In the genomic region with DNA sequence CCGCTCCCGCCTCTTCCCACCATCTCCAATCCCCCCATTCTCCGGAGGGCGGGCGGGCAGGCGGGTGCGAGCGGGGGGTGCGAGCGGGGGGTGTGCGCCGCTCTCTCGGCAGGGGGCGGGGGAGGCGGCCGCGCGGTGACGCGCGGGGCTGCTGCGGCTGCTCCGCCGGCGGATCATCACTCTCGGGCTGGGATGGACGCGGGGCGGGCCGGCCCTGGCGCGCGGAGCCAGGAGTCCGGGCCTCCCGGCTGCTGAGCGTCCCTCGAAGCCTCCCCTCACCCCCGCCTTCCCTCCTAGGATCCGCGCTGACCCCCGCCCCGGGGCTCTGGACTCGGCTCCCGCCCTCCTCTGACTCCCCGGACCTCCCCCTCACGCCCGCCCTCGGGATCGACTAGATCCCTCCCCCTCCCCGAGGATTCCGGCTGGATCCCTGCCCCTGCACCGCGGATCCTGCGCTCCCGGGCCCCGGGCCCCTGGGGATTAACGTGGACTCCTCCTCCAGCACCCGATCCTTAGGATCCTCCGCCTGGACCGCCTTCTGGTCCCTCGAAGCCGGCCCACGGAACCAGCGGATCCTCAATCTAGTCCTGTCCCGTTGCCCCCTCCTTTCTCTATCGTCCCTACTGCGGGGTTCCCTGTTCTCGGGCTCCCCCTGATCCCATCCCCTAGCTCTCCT, we compare ENCODE assay signal across 8 cellular contexts. TPM values are rescaled to one million over a fixed set of nuclear protein-coding genes. Genes with fewer than 3 reads are reported as not detected.
DNase-seq lines count a peak whose midpoint lies in the region; ATAC-seq and TF ChIP-seq lines count a peak whose summit lies in the region.

No MANE protein-coding gene starts in this region.

- H3K9me3 ChIP-seq in upper lobe of right lung = no peaks in the 10 kb centered on the region

- TF ChIP-seq CTCF in HL-60 (IDR thresholded peaks at IDR 0.05; ENCODE audit: insufficient read depth, low read length) (no peak), epithelial cell of esophagus (IDR thresholded peaks at IDR 0.05; ENCODE audit: insufficient read depth, low read depth, low read length, missing control alignments) (no peak), upper lobe of right lung (IDR thresholded peaks at IDR 0.05) (no peak)

- ATAC-seq in natural killer cell treated with Interleukin-12 subunit alpha and Interleukin-12 subunit beta and Interleukin-15 and Interleukin-18, amount 100 ng/mL, for 72 hours = peak; percentile 58 to 66
- peak; percentile 37 for ATAC-seq in upper lobe of right lung
- ATAC-seq in HG03457 (IDR thresholded peaks at IDR 0.05; ENCODE audit: unreplicated experiment) = no peak

- no peaks in the 10 kb centered on the region for H3K36me3 ChIP-seq in upper lobe of right lung

- peak overlapping the region; percentile 87 for H3K4me3 Mint-ChIP-seq in natural killer cell treated with Interleukin-12 subunit alpha and Interleukin-12 subunit beta and Interleukin-15 and Interleukin-18, amount 100 ng/mL, for 72 hours

- peak overlapping the region; percentile 79 to 93 for H3K27ac Mint-ChIP-seq in natural killer cell treated with Interleukin-12 subunit alpha and Interleukin-12 subunit beta and Interleukin-15 and Interleukin-18, amount 100 ng/mL, for 72 hours

- H3K4me1 ChIP-seq in upper lobe of right lung = peaks cover 10% of the 10 kb centered on the region

- no peak overlapping the region for H3K27ac ChIP-seq in HL-60 (replicated peaks)
- H3K27ac ChIP-seq in upper lobe of right lung = peak overlapping the region; percentile 63

- H3K27me3 Mint-ChIP-seq in natural killer cell treated with Interleukin-12 subunit alpha and Interleukin-12 subunit beta and Interleukin-15 and Interleukin-18, amount 100 ng/mL, for 72 hours = peaks cover 8 to 19% of the 10 kb centered on the region in 2 donors

- H3K4me3 ChIP-seq in HL-60 (replicated peaks; ENCODE audit: insufficient read depth, low read length) = peak overlapping the region; percentile 54
- peak overlapping the region; percentile 76 for H3K4me3 ChIP-seq in epithelial cell of esophagus (ENCODE audit: low read length)
- peak overlapping the region; percentile 64 for H3K4me3 ChIP-seq in upper lobe of right lung

- H3K36me3 Mint-ChIP-seq in natural killer cell treated with Interleukin-12 subunit alpha and Interleukin-12 subunit beta and Interleukin-15 and Interleukin-18, amount 100 ng/mL, for 72 hours = no peaks in the 10 kb centered on the region

- peaks cover 2% of the 10 kb centered on the region for H3K27me3 ChIP-seq in HL-60 (ENCODE audit: insufficient read depth, poor library complexity, severe bottlenecking)
- H3K27me3 ChIP-seq in upper lobe of right lung = no peaks in the 10 kb centered on the region

- DNase-seq in NCI-H748 treated with DMSO at 0.1 percent for 48 hours (lab: John Stamatoyannopoulos, UW) (peak; percentile 62), NCI-H748 (lab: John Stamatoyannopoulos, UW; ENCODE audit: unreplicated experiment) (no peak), HL-60 (ENCODE audit: low read depth in 1 of 2, low spot score in 1 of 2) (peak in 1 of 2 experiments; percentile 2), epithelial cell of esophagus (ENCODE audit: low read depth) (no peak), upper lobe of right lung (peak; percentile 82)
- DNase-seq in activated CD4-positive, alpha-beta T cell treated with anti-CD3 and anti-CD28 coated beads for 48 hours = peak; percentile 72
- DNase-seq in natural killer cell treated with Interleukin-12 subunit alpha and Interleukin-12 subunit beta and Interleukin-15 and Interleukin-18, amount 100 ng/mL, for 72 hours (ENCODE audit: low spot score) = no peak

- H3K4me1 Mint-ChIP-seq in natural killer cell treated with Interleukin-12 subunit alpha and Interleukin-12 subunit beta and Interleukin-15 and Interleukin-18, amount 100 ng/mL, for 72 hours (ENCODE audit: low read depth in 2 of 2) = peaks cover 13 to 21% of the 10 kb centered on the region in 2 donors

- intact Hi-C loops in upper lobe of right lung (cut with DNase I) = no loop called here

- no peaks in the 10 kb centered on the region for H3K9me3 Mint-ChIP-seq in natural killer cell treated with Interleukin-12 subunit alpha and Interleukin-12 subunit beta and Interleukin-15 and Interleukin-18, amount 100 ng/mL, for 72 hours

RNA-seq across cellular contexts. Expression of gene TMEM256, which starts 1.0 kb away (rescaled TPM):
- 10 to 100 TPM; 40.1 to 51.1 TPM for total RNA-seq in natural killer cell treated with Interleukin-12 subunit alpha and Interleukin-12 subunit beta and Interleukin-15 and Interleukin-18, amount 100 ng/mL, for 72 hours
- 45.2 TPM for total RNA-seq in upper lobe of right lung

RNA-seq across cellular contexts. Expression of gene NLGN2, which starts 2.8 kb away (rescaled TPM):
- total RNA-seq in natural killer cell treated with Interleukin-12 subunit alpha and Interleukin-12 subunit beta and Interleukin-15 and Interleukin-18, amount 100 ng/mL, for 72 hours = 1 to 10 TPM; 2.3 to 7.7 TPM
- total RNA-seq in upper lobe of right lung = 11.7 TPM

RNA-seq across cellular contexts. Expression of gene PLSCR3, which starts 10.6 kb away (rescaled TPM):
- 10 to 100 TPM; 32.2 to 48.4 TPM for total RNA-seq in natural killer cell treated with Interleukin-12 subunit alpha and Interleukin-12 subunit beta and Interleukin-15 and Interleukin-18, amount 100 ng/mL, for 72 hours
- total RNA-seq in upper lobe of right lung = 30.3 TPM

RNA-seq across cellular contexts. Expression of gene SPEM1, which starts 15.2 kb away (rescaled TPM):
- not detected for total RNA-seq in natural killer cell treated with Interleukin-12 subunit alpha and Interleukin-12 subunit beta and Interleukin-15 and Interleukin-18, amount 100 ng/mL, for 72 hours
- total RNA-seq in upper lobe of right lung = not detected

RNA-seq across cellular contexts. Expression of gene SPEM2, which starts 20.5 kb away (rescaled TPM):
- total RNA-seq in natural killer cell treated with Interleukin-12 subunit alpha and Interleukin-12 subunit beta and Interleukin-15 and Interleukin-18, amount 100 ng/mL, for 72 hours = not detected
- total RNA-seq in upper lobe of right lung = not detected

Comparison
In these comparisons a context has a peak if more than half of its experiments do, and no peak if none do; other contexts are left out.
1. DNase-seq: peak in NCI-H748 treated with DMSO at 0.1 percent for 48 hours (single experiment), activated CD4-positive, alpha-beta T cell treated with anti-CD3 and anti-CD28 coated beads for 48 hours (single experiment) and upper lobe of right lung (single experiment); none in NCI-H748 (single experiment), epithelial cell of esophagus (single experiment) and natural killer cell treated with Interleukin-12 subunit alpha and Interleukin-12 subunit beta and Interleukin-15 and Interleukin-18, amount 100 ng/mL, for 72 hours (single experiment).
2. Peak in every context shown above with its lines, with median percentiles within 50 percentile points of each other: H3K4me3 ChIP-seq.